In genomic region chr18:55384551-55385275, GRCh38 we compare ENCODE assay signal across 8 cellular contexts.
DNase-seq lines count a peak whose midpoint lies in the region; ATAC-seq and TF ChIP-seq lines count a peak whose summit lies in the region.

No MANE protein-coding gene starts in this region.

- H3K36me3 Mint-ChIP-seq in activated naive CD4-positive, alpha-beta T cell treated with anti-CD3 and anti-CD28 coated beads for 36 hours (ENCODE audit: low read depth), result no peaks in the 10 kb centered on the region

- no peak overlapping the region for H2BK120ac ChIP-seq in mesendoderm (ENCODE audit: low read depth, low read length)

- no peak overlapping the region for H3K23ac ChIP-seq in mesendoderm (ENCODE audit: low read length)

- peak; percentile 16 for DNase-seq in activated naive CD4-positive, alpha-beta T cell treated with anti-CD3 and anti-CD28 coated beads for 36 hours
- DNase-seq in activated naive CD4-positive, alpha-beta T cell treated with Interleukin-2 at 50 U/mL for 16 hours, result no peak
- DNase-seq in NCI-H1048 (lab: John Stamatoyannopoulos, UW) (peak; percentile 6), astrocyte of the cerebellum (ENCODE audit: low read depth) (no peak), mesendoderm (peak; percentile 78)
- no peak for DNase-seq in activated CD4-positive, CD25-positive, alpha-beta regulatory T cell treated with anti-CD3 and anti-CD28 coated beads, Interleukin-2, amount 50 U/mL, for 72 hours

- no peak overlapping the region for H3K4me3 Mint-ChIP-seq in activated naive CD4-positive, alpha-beta T cell treated with anti-CD3 and anti-CD28 coated beads for 36 hours

- H2BK15ac ChIP-seq in mesendoderm (replicated peaks; ENCODE audit: low read depth), result no peak overlapping the region

- H3K4me3 ChIP-seq in astrocyte of the cerebellum (ENCODE audit: low read depth, low read length) (no peak overlapping the region), mesendoderm (ENCODE audit: low read length) (no peak overlapping the region)

- H3K36me3 ChIP-seq in mesendoderm (ENCODE audit: control insufficient read depth, insufficient read depth, low read length), result no peaks in the 10 kb centered on the region

- H4K5ac ChIP-seq in mesendoderm (ENCODE audit: low read length), result no peak overlapping the region

- no peak overlapping the region for H3K27ac Mint-ChIP-seq in activated naive CD4-positive, alpha-beta T cell treated with anti-CD3 and anti-CD28 coated beads for 36 hours

- no peak overlapping the region for H2AK5ac ChIP-seq in mesendoderm (ENCODE audit: low read length)

- H3K27me3 ChIP-seq in mesendoderm (ENCODE audit: insufficient read depth, low read length, poor library complexity), result no peaks in the 10 kb centered on the region

- no peak for ATAC-seq in GM18870 (IDR thresholded peaks at IDR 0.05; ENCODE audit: unreplicated experiment)
- ATAC-seq in GM21528 (IDR thresholded peaks at IDR 0.05; ENCODE audit: low FRiP score, unreplicated experiment), result no peak

- H3K9me3 Mint-ChIP-seq in activated naive CD4-positive, alpha-beta T cell treated with anti-CD3 and anti-CD28 coated beads for 36 hours, result no peaks in the 10 kb centered on the region

- no peak overlapping the region for H3K18ac ChIP-seq in mesendoderm (ENCODE audit: low read length)

- no peaks in the 10 kb centered on the region for H3K4me1 Mint-ChIP-seq in activated naive CD4-positive, alpha-beta T cell treated with anti-CD3 and anti-CD28 coated beads for 36 hours (ENCODE audit: low read depth)

- no peak overlapping the region for H3K9ac ChIP-seq in mesendoderm (ENCODE audit: low read length)

- no peak overlapping the region for H3K27ac ChIP-seq in mesendoderm (ENCODE audit: low read depth, low read length)

- H3K4ac ChIP-seq in mesendoderm (ENCODE audit: low read depth, low read length), result no peak overlapping the region

- H3K79me2 ChIP-seq in mesendoderm (ENCODE audit: control insufficient read depth, insufficient read depth, low read length), result peaks cover 31% of the 10 kb centered on the region

- H4K8ac ChIP-seq in mesendoderm (ENCODE audit: low read depth, low read length), result no peak overlapping the region

- intact Hi-C loops in activated naive CD4-positive, alpha-beta T cell treated with anti-CD3 and anti-CD28 coated beads for 36 hours (cut with micrococcal nuclease), result loop anchor here (1.0 kb wide), 1 partner anchor 1192 kb away; no protein-coding TSS in a partner anchor

- in situ Hi-C loops in astrocyte of the cerebellum (cut with HindIII; ENCODE audit: low sequenced_read_pairs), result no loop called here

- H3K79me1 ChIP-seq in mesendoderm (ENCODE audit: low read length), result peaks cover 31% of the 10 kb centered on the region

- no peak overlapping the region for H3K56ac ChIP-seq in mesendoderm (ENCODE audit: low read length)

- no peak overlapping the region for H3K4me2 ChIP-seq in mesendoderm (ENCODE audit: low read length)

- H2BK5ac ChIP-seq in mesendoderm (ENCODE audit: low read length), result no peak overlapping the region

- no peaks in the 10 kb centered on the region for H3K27me3 Mint-ChIP-seq in activated naive CD4-positive, alpha-beta T cell treated with anti-CD3 and anti-CD28 coated beads for 36 hours (ENCODE audit: low read depth)

- peaks cover 2% of the 10 kb centered on the region for H3K4me1 ChIP-seq in mesendoderm (ENCODE audit: control insufficient read depth, low read depth, low read length)

- WGBS in mesendoderm (ENCODE audit: extremely low coverage, insufficient coverage, low lambda C conversion rate), result no CpG with 5 or more reads among the region's 4 CpGs

- TF ChIP-seq CTCF in astrocyte of the cerebellum (IDR thresholded peaks at IDR 0.05; ENCODE audit: low read depth, low read length, missing control alignments), result peak; percentile 65

- CTCF ChIA-PET in activated naive CD4-positive, alpha-beta T cell treated with anti-CD3 and anti-CD28 coated beads for 36 hours (lab: Charles Lee), result interaction anchor here (0.6 to 0.7 kb wide), 2 partner anchors 19 to 480 kb away, joined by 3 read pairs; no protein-coding TSS in a partner anchor

Comparison
In these comparisons a context has a peak if more than half of its experiments do, and no peak if none do; other contexts are left out.
1. DNase-seq: peak in activated naive CD4-positive, alpha-beta T cell treated with anti-CD3 and anti-CD28 coated beads for 36 hours (single experiment), NCI-H1048 (single experiment) and mesendoderm (single experiment); none in activated naive CD4-positive, alpha-beta T cell treated with Interleukin-2 at 50 U/mL for 16 hours (single experiment), astrocyte of the cerebellum (single experiment) and activated CD4-positive, CD25-positive, alpha-beta regulatory T cell treated with anti-CD3 and anti-CD28 coated beads, Interleukin-2, amount 50 U/mL, for 72 hours (single experiment).